In the genomic region with DNA sequence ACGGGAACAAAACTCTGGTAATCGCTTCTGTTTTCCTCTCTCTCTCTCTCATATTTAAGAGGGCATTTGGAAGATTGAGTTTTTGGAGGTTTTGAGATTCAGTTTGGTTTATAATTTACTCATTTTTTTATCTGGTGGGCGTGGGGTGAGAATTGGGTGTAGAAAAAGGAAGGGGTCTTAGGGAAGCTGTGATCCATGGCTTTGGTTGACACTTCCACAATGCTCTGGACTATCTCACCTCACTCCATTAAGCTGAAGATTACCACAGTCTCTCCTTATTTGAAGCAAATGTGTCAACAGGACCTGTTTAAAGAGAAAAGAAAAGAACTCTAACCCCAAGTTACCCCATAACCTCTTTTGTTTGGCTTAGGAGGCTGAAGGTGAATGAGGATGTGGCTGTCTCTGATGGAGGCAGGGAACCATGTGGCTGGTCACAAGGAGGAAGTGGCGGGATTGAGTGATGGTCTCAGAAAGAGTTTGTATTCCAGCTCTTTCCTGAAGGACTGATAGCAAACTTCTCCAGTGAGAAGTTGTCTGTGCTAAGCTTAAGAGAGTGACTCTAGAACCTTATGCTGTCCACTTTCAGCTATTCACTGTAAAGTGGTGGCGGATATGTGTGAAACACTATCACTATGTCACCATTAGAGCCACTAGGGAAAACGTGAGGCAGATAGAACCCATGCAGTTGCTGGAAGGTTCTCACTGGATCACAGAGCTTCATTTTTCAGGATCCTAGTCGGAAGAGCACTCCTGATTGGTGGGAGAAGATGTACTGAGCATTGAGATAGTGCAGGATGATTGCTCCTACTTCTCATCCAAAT, we compare ENCODE assay signal across 1 cellular context.
TF ChIP-seq lines count a peak whose summit lies in the region.

No MANE protein-coding gene starts in this region.

TF ChIP-seq in SK-N-SH treated with all-trans-retinoic acid at 6 μM for 48 hours, 23 proteins besides CTCF, POLR2A, EP300 and RAD21 (continued from another document):
- TF ChIP-seq, protein P1, sequence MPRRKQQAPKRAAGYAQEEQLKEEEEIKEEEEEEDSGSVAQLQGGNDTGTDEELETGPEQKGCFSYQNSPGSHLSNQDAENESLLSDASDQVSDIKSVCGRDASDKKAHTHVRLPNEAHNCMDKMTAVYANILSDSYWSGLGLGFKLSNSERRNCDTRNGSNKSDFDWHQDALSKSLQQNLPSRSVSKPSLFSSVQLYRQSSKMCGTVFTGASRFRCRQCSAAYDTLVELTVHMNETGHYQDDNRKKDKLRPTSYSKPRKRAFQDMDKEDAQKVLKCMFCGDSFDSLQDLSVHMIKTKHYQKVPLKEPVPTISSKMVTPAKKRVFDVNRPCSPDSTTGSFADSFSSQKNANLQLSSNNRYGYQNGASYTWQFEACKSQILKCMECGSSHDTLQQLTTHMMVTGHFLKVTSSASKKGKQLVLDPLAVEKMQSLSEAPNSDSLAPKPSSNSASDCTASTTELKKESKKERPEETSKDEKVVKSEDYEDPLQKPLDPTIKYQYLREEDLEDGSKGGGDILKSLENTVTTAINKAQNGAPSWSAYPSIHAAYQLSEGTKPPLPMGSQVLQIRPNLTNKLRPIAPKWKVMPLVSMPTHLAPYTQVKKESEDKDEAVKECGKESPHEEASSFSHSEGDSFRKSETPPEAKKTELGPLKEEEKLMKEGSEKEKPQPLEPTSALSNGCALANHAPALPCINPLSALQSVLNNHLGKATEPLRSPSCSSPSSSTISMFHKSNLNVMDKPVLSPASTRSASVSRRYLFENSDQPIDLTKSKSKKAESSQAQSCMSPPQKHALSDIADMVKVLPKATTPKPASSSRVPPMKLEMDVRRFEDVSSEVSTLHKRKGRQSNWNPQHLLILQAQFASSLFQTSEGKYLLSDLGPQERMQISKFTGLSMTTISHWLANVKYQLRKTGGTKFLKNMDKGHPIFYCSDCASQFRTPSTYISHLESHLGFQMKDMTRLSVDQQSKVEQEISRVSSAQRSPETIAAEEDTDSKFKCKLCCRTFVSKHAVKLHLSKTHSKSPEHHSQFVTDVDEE (CRISPR knock-in tag; IDR thresholded peaks at IDR 0.05) = no peak
- TF ChIP-seq ZFP30 (CRISPR knock-in tag; IDR thresholded peaks at IDR 0.05) = no peak
- TF ChIP-seq CSDC2 (CRISPR knock-in tag; IDR thresholded peaks at IDR 0.05) = no peak
- no peak for TF ChIP-seq ISL1 (CRISPR knock-in tag; IDR thresholded peaks at IDR 0.05)
- TF ChIP-seq GLIS3 (CRISPR knock-in tag; IDR thresholded peaks at IDR 0.05) = no peak
- TF ChIP-seq, protein P2, sequence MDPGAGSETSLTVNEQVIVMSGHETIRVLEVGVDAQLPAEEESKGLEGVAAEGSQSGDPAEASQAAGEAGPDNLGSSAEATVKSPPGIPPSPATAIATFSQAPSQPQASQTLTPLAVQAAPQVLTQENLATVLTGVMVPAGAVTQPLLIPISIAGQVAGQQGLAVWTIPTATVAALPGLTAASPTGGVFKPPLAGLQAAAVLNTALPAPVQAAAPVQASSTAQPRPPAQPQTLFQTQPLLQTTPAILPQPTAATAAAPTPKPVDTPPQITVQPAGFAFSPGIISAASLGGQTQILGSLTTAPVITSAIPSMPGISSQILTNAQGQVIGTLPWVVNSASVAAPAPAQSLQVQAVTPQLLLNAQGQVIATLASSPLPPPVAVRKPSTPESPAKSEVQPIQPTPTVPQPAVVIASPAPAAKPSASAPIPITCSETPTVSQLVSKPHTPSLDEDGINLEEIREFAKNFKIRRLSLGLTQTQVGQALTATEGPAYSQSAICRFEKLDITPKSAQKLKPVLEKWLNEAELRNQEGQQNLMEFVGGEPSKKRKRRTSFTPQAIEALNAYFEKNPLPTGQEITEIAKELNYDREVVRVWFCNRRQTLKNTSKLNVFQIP (CRISPR knock-in tag; IDR thresholded peaks at IDR 0.05; ENCODE audit: borderline replicate concordance, low read depth) = no peak
- no peak for TF ChIP-seq ARNTL (CRISPR knock-in tag; IDR thresholded peaks at IDR 0.05; ENCODE audit: borderline replicate concordance, low read depth)
